In the genomic region with DNA sequence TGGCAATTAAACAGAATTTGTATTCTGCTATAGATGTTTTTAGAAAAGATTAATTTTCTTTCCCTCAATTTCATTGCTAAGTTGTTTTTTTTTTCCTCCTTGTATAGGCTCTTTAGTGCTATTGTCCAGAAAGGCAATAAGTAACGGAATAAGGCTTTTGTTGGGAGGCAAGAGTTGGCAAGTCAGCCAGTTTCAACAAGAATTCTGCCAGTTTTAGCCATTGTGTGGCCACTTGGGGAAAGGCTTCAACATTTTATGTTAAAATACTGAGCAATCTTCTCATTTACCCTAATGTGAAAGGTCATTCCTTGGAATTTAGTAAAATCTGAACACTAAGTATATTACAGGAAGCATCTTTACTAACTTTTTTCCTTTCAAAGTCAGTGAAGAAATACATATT, we compare ENCODE assay signal across 26 cellular contexts. TPM values are rescaled to one million over a fixed set of nuclear protein-coding genes. Genes with fewer than 3 reads are reported as not detected.
DNase-seq lines count a peak whose midpoint lies in the region; ATAC-seq, FAIRE-seq and TF ChIP-seq lines count a peak whose summit lies in the region.
"Had no signal": no experiment of that assay in that cellular context is flagged by ENCODE, and none has a peak within 500 bp of the region (broad histone marks: within the 10 kb centered on the region; RNA-seq: fewer than 3 reads in every experiment).

No MANE protein-coding gene starts in this region.

- no peaks in the 10 kb centered on the region for H4K20me1 ChIP-seq in HepG2 (ENCODE audit: insufficient read depth, low read length)
- H4K20me1 ChIP-seq: BLaER1 had no signal

- TF ChIP-seq POLR2A in HepG2 (IDR thresholded peaks at IDR 0.05; ENCODE audit: insufficient read depth in 1 of 2, low read depth in 2 of 2, low read length in 2 of 2) (no peak), right lobe of liver (IDR thresholded peaks at IDR 0.05) (no peak)

- H3K27me3 Mint-ChIP-seq in osteocyte (ENCODE audit: unreplicated experiment), result no peaks in the 10 kb centered on the region
- H3K27me3 Mint-ChIP-seq: CD8-positive, alpha-beta memory T cell had no signal

- no peak overlapping the region for H3K4me3 ChIP-seq in HepG2 (replicated peaks in 1 of 3; ENCODE audit: insufficient read depth in 1 of 3, low read depth in 2 of 3, low read length in 3 of 3)
- no peak overlapping the region for H3K4me3 ChIP-seq in right lobe of liver
- H3K4me3 ChIP-seq in left lung, result no peak overlapping the region
- H3K4me3 ChIP-seq: A549, BLaER1, GM12878 had no signal

- POLR2A ChIA-PET in HepG2 (lab: Yijun Ruan, JAX), result no interaction called here

- no peaks in the 10 kb centered on the region for H3K4me1 ChIP-seq in HepG2 (ENCODE audit: insufficient read depth, low read length)
- H3K4me1 ChIP-seq in right lobe of liver, result peaks cover 0 to 6% (median 0%) of the 10 kb centered on the region in 4 donors
- H3K4me1 ChIP-seq in left lung, result peaks cover 0 to 6% of the 10 kb centered on the region in 2 donors
- H3K4me1 ChIP-seq: A549, BLaER1 had no signal

- no peak overlapping the region for H3K4me3 Mint-ChIP-seq in osteocyte (ENCODE audit: unreplicated experiment)
- H3K4me3 Mint-ChIP-seq: CD8-positive, alpha-beta memory T cell had no signal

- TF ChIP-seq CTCF in HepG2 (CRISPR knock-in tag; IDR thresholded peaks at IDR 0.05) (no peak), right lobe of liver (IDR thresholded peaks at IDR 0.05) (no peak), osteocyte (IDR thresholded peaks at IDR 0.05) (no peak), left lung (IDR thresholded peaks at IDR 0.05) (no peak)

- H3K27ac Mint-ChIP-seq in osteocyte (ENCODE audit: unreplicated experiment), result peak overlapping the region; percentile 81
- H3K27ac Mint-ChIP-seq: CD8-positive, alpha-beta memory T cell had no signal

- H2AFZ ChIP-seq in HepG2 (ENCODE audit: low read length), result peak overlapping the region; percentile 58

- H3K27ac ChIP-seq in HepG2 (ENCODE audit: extremely low read length, insufficient read depth, low read length) (no peak overlapping the region), right lobe of liver (no peak overlapping the region), left lung (no peak overlapping the region), substantia nigra (ENCODE audit: low read depth, low read length, poor library complexity, severe bottlenecking) (no peak overlapping the region)
- H3K27ac ChIP-seq: A549, BLaER1, KMS-11 had no signal

- CTCF ChIA-PET in HepG2 (lab: Yijun Ruan, JAX; ENCODE audit: low intra/inter-chr PET ratio, low total read pairs), result no interaction called here

- H3K4me2 ChIP-seq in HepG2 (ENCODE audit: low read depth, low read length), result no peak overlapping the region
- H3K4me2 ChIP-seq: A549, BLaER1, KMS-11 had no signal

- peaks cover 1% of the 10 kb centered on the region for H3K36me3 Mint-ChIP-seq in osteocyte (ENCODE audit: unreplicated experiment)
- H3K36me3 Mint-ChIP-seq: CD8-positive, alpha-beta memory T cell had no signal

- no peak for FAIRE-seq in HepG2 (lab: Jason Lieb, UNC)
- FAIRE-seq: A549, GM12878, GM18507 had no signal

- in situ Hi-C loops in HepG2 (cut with HindIII; ENCODE audit: extremely low pct_ligation_motif_present, low pct_unique_long_range_greater_than_20kb), result no loop called here

- intact Hi-C loops in HepG2 (cut with micrococcal nuclease; ENCODE audit: unreplicated experiment) (no loop called here), right lobe of liver (cut with DNase I) (no loop called here), left lung (cut with DNase I) (loop anchor here in 1 of 2 donors (10.0 kb wide), 1 partner anchor 304 kb away; no protein-coding TSS in a partner anchor)

- no peak for TF ChIP-seq EP300 in HepG2 (IDR thresholded peaks at IDR 0.05; ENCODE audit: low read depth in 2 of 2, low read length in 2 of 2)
- TF ChIP-seq EP300 in HepG2 (CRISPR knock-in tag; IDR thresholded peaks at IDR 0.05; ENCODE audit: borderline replicate concordance), result no peak

- H3K9me3 ChIP-seq in HepG2 (ENCODE audit: low read length) (no peaks in the 10 kb centered on the region), right lobe of liver (no peaks in the 10 kb centered on the region), left lung (no peaks in the 10 kb centered on the region)
- H3K9me3 ChIP-seq: A549, BLaER1 had no signal

- H3K27me3 ChIP-seq in HepG2 (ENCODE audit: control insufficient read depth in 1 of 2, insufficient read depth in 2 of 2, low read length in 2 of 2), result no peaks in the 10 kb centered on the region
- no peaks in the 10 kb centered on the region for H3K27me3 ChIP-seq in right lobe of liver
- no peaks in the 10 kb centered on the region for H3K27me3 ChIP-seq in left lung
- H3K27me3 ChIP-seq: BLaER1 had no signal

- peaks cover 3% of the 10 kb centered on the region for H3K9me3 Mint-ChIP-seq in osteocyte (ENCODE audit: unreplicated experiment)
- H3K9me3 Mint-ChIP-seq: CD8-positive, alpha-beta memory T cell had no signal

- BruUV-seq in HepG2 (replicated peaks; lab: Mats Ljungman, UMichigan), result no TSS peak

- ATAC-seq in HepG2 (no peak), right lobe of liver (no peak), left lung (no peak), HG03025 (IDR thresholded peaks at IDR 0.05; ENCODE audit: low FRiP score, unreplicated experiment) (no peak)
- ATAC-seq: A549, GM12878, HCT116, PC-3 had no signal

- H3K36me3 ChIP-seq in HepG2 (replicated peaks in 1 of 2; ENCODE audit: control insufficient read depth in 1 of 2, insufficient read depth in 2 of 2, low read length in 2 of 2) (no peaks in the 10 kb centered on the region), right lobe of liver (no peaks in the 10 kb centered on the region), left lung (no peaks in the 10 kb centered on the region)
- H3K36me3 ChIP-seq: BLaER1 had no signal

- H3K4me1 Mint-ChIP-seq in osteocyte (ENCODE audit: unreplicated experiment), result peaks cover 38% of the 10 kb centered on the region
- H3K4me1 Mint-ChIP-seq: CD8-positive, alpha-beta memory T cell had no signal

- DNase-seq in HepG2 (ENCODE audit: low spot score) (no peak), right lobe of liver (no peak), fibroblast of peridontal ligament (ENCODE audit: extremely low read depth) (peak; percentile 44), osteocyte (ENCODE audit: extremely low spot score, unreplicated experiment) (no peak), left lung (no peak), substantia nigra (lab: John Stamatoyannopoulos, UW) (no peak), foreskin melanocyte (no peak)
- DNase-seq: CD8-positive, alpha-beta memory T cell; DMS53; EL; GOT3; MV-4-11; NCI-H187 treated with DMSO at 0.1 percent for 48 hours; NCI-H2171; NCI-H526; PC-3; RPMI8226; SIG-M5 had no signal

- no peak for TF ChIP-seq RAD21 in HepG2 (CRISPR knock-in tag; IDR thresholded peaks at IDR 0.05)

- WGBS in HepG2 (ENCODE audit: low lambda C conversion rate), result 0% methylated on average over 1 of the region's 1 CpG
- WGBS in right lobe of liver (ENCODE audit: insufficient coverage, low coverage, low lambda C conversion rate, missing lambda C conversion rate), result 42% methylated on average over 1 of the region's 1 CpG

- H3K79me2 ChIP-seq in HepG2 (ENCODE audit: insufficient read depth, low read length), result no peaks in the 10 kb centered on the region

- no peak overlapping the region for H3K9ac ChIP-seq in HepG2 (ENCODE audit: insufficient read depth, low read depth, low read length)
- H3K9ac ChIP-seq: BLaER1, KMS-11 had no signal

TF ChIP-seq in HepG2, 621 proteins besides CTCF, POLR2A, EP300 and RAD21 (continues in another document):
- TF ChIP-seq, protein P1, sequence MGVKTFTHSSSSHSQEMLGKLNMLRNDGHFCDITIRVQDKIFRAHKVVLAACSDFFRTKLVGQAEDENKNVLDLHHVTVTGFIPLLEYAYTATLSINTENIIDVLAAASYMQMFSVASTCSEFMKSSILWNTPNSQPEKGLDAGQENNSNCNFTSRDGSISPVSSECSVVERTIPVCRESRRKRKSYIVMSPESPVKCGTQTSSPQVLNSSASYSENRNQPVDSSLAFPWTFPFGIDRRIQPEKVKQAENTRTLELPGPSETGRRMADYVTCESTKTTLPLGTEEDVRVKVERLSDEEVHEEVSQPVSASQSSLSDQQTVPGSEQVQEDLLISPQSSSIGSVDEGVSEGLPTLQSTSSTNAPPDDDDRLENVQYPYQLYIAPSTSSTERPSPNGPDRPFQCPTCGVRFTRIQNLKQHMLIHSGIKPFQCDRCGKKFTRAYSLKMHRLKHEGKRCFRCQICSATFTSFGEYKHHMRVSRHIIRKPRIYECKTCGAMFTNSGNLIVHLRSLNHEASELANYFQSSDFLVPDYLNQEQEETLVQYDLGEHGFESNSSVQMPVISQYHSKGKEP (CRISPR knock-in tag; IDR thresholded peaks at IDR 0.05), result no peak
- TF ChIP-seq REL (CRISPR knock-in tag; conservative IDR thresholded peaks at IDR 0.05) (no peak), ZNF558 (CRISPR knock-in tag; IDR thresholded peaks at IDR 0.05; ENCODE audit: borderline replicate concordance) (no peak)

RNA-seq across cellular contexts. Expression of gene CALCRL, which starts 9.6 kb away (rescaled TPM):
- 0.02 TPM in 1 of 2 replicates, not detected in the other for total RNA-seq in HepG2 (2016; rRNA removed; fragmentation: Illumina TruSeq; extraction: Trizol)
- total RNA-seq in HepG2 (2016; cell fraction: cytosol; rRNA removed; fragmentation: Illumina TruSeq; extraction: Trizol; ENCODE audit: low read depth), result not detected in 2 replicates
- 0.15 TPM in 1 of 2 replicates, not detected in the other for total RNA-seq in HepG2 (2016; cell fraction: insoluble cytoplasmic fraction; rRNA removed; fragmentation: Illumina TruSeq; extraction: Trizol)
- total RNA-seq in HepG2 (2016; cell fraction: membrane; rRNA removed; fragmentation: Illumina TruSeq; extraction: Trizol), result 0.21 TPM in 1 of 2 replicates, not detected in the other
- total RNA-seq in HepG2 (2016; cell fraction: nucleus; rRNA removed; fragmentation: Illumina TruSeq; extraction: Trizol), result not detected in 2 replicates
- polyA plus RNA-seq in HepG2 (2011; rRNA removed), result 0.18 TPM in 1 of 2 replicates, not detected in the other
- 0.09 TPM in 1 of 2 replicates, not detected in the other for polyA plus RNA-seq in HepG2 (2011; cell fraction: cytosol; rRNA removed)
- polyA plus RNA-seq in HepG2 (2011; cell fraction: nucleus; rRNA removed), result 0.03 TPM in 1 of 2 replicates, not detected in the other
- 0.20 and 0.66 TPM in 2 replicates for polyA plus RNA-seq in HepG2 (2012)
- not detected in 2 replicates for polyA plus RNA-seq in HepG2 (2016; cell fraction: cytosol; fragmentation: Illumina TruSeq; extraction: Trizol; ENCODE audit: low read depth)
- polyA plus RNA-seq in HepG2 (2016; cell fraction: insoluble cytoplasmic fraction; fragmentation: Illumina TruSeq; extraction: Trizol; ENCODE audit: low read depth), result not detected in 2 replicates
- polyA plus RNA-seq in HepG2 (2016; cell fraction: membrane; fragmentation: Illumina TruSeq; extraction: Trizol; ENCODE audit: low read depth), result not detected in 2 replicates
- polyA plus RNA-seq in HepG2 (2016; cell fraction: nucleus; fragmentation: Illumina TruSeq; extraction: Trizol; ENCODE audit: insufficient read depth, low read depth), result not detected in 2 replicates
- not detected in 2 replicates for polyA minus RNA-seq in HepG2 (2011; rRNA and poly(A)+ RNA removed; ENCODE audit: low replicate concordance)
- not detected in 2 replicates for polyA minus RNA-seq in HepG2 (2011; cell fraction: cytosol; rRNA and poly(A)+ RNA removed)
- polyA minus RNA-seq in HepG2 (2011; cell fraction: nucleus; rRNA and poly(A)+ RNA removed), result 0.26 and 0.87 TPM in 2 replicates
- 10 to 100 TPM in 1 of 6 experiments, 1 to 10 TPM in 5; 3.7 to 13.9 (median 8.2) TPM for total RNA-seq in right lobe of liver
- 7.0 and 7.1 TPM in 2 replicates for total RNA-seq in osteocyte
- total RNA-seq in left lung, result 100 to 1,000 TPM in 1 of 2 donors, 10 to 100 TPM in 1; 99.5 to 122 TPM
- total RNA-seq: CD8-positive, alpha-beta memory T cell; HT-29; PC-3 had no signal

Comparison
In these comparisons a context has a peak if more than half of its experiments do, and no peak if none do; other contexts are left out.
1. RNA of gene CALCRL, which starts 9.6 kb away (total RNA-seq): 99.5 to 122 TPM in left lung; 3.7 to 13.9 TPM in right lobe of liver, 7.0 to 7.1 TPM in osteocyte and 0.02 to 0.21 TPM in HepG2; every median in the first group is over 4 times any median in the second.